1 cellular context compared by ENCODE assay signal in the genomic region with DNA sequence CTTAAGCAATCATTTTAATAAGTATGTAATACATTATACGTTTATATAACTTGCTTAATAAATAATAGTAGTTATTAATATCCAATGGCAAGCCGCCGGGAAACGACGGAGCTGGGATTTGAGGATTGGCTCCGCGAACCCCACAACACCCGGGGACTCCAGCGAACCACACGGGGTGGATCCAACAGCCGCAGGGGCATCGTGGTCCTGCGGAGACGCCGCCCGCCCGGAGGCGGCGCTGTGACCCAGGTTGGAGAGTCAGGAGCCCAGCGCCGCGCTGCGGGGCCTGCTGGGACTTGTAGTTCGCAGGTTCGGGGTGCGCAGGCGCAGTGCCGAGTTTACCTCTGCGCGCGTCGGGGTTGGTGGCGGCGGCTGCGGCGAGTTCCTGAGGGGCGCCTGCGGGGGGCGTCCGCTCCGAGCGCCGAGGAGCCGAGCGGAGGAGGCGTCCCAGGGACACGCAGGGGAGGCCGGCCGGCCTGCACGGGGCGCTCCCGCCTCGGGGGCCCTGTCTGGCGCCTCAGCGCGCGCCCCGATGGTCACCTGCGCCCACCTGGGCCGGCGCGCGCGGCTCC.
A peak's percentile ranks its signal among the peaks of the same experiment; 100 is the strongest.
TF ChIP-seq lines count a peak whose summit lies in the region.

Gene ZNF554, plus strand, starts transcription at position 329 of the 572 bp plus-strand sequence. Its CDS starts 204 bp downstream, at position 533.

TF ChIP-seq in HepG2, 621 proteins besides CTCF, POLR2A, EP300 and RAD21 (continued from another document and continues in another):
- TF ChIP-seq AFF4 (CRISPR knock-in tag; IDR thresholded peaks at IDR 0.05) (no peak), IRX3 (CRISPR knock-in tag; IDR thresholded peaks at IDR 0.05; ENCODE audit: borderline replicate concordance, low read depth) (no peak), AHDC1 (CRISPR knock-in tag; IDR thresholded peaks at IDR 0.05; ENCODE audit: borderline replicate concordance) (no peak), SRSF4 (IDR thresholded peaks at IDR 0.05; ENCODE audit: low read depth, low read length, poor library complexity, severe bottlenecking) (peak; percentile 64), HNRNPK (IDR thresholded peaks at IDR 0.05; ENCODE audit: low read depth, low read length, poor library complexity, severe bottlenecking) (peak; percentile 23), SP1 (IDR thresholded peaks at IDR 0.05) (no peak), SP1 (CRISPR knock-in tag; IDR thresholded peaks at IDR 0.05) (peak; percentile 57), ZNF619 (CRISPR knock-in tag; IDR thresholded peaks at IDR 0.05) (no peak), ZBTB8A (CRISPR knock-in tag; IDR thresholded peaks at IDR 0.05; ENCODE audit: borderline replicate concordance, low read depth) (no peak), GATAD2A (CRISPR knock-in tag; IDR thresholded peaks at IDR 0.05) (peak; percentile 79), NR2F1 (CRISPR knock-in tag; IDR thresholded peaks at IDR 0.05) (no peak), ZNF446 (CRISPR knock-in tag; IDR thresholded peaks at IDR 0.05) (no peak), ZNF740 (CRISPR knock-in tag; IDR thresholded peaks at IDR 0.05) (no peak), SCMH1 (CRISPR knock-in tag; IDR thresholded peaks at IDR 0.05; ENCODE audit: borderline replicate concordance) (no peak), CHD4 (IDR thresholded peaks at IDR 0.05; ENCODE audit: borderline replicate concordance, low read length) (no peak), ZBTB4 (CRISPR knock-in tag; IDR thresholded peaks at IDR 0.05; ENCODE audit: borderline replicate concordance) (peak; percentile 75; the same call in 1 of the 2 replicates), KLF12 (CRISPR knock-in tag; IDR thresholded peaks at IDR 0.05; ENCODE audit: borderline replicate concordance) (peak; percentile 30; the same call in 1 of the 2 replicates), ZNF414 (CRISPR knock-in tag; IDR thresholded peaks at IDR 0.05) (peak; percentile 44; the same call in 1 of the 2 replicates)
- TF ChIP-seq, protein P1, sequence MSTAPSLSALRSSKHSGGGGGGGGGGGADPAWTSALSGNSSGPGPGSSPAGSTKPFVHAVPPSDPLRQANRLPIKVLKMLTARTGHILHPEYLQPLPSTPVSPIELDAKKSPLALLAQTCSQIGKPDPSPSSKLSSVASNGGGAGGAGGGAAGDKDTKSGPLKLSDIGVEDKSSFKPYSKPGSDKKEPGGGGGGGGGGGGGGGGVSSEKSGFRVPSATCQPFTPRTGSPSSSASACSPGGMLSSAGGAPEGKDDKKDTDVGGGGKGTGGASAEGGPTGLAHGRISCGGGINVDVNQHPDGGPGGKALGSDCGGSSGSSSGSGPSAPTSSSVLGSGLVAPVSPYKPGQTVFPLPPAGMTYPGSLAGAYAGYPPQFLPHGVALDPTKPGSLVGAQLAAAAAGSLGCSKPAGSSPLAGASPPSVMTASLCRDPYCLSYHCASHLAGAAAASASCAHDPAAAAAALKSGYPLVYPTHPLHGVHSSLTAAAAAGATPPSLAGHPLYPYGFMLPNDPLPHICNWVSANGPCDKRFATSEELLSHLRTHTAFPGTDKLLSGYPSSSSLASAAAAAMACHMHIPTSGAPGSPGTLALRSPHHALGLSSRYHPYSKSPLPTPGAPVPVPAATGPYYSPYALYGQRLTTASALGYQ (CRISPR knock-in tag; IDR thresholded peaks at IDR 0.05): peak; percentile 79
- TF ChIP-seq, protein P2, sequence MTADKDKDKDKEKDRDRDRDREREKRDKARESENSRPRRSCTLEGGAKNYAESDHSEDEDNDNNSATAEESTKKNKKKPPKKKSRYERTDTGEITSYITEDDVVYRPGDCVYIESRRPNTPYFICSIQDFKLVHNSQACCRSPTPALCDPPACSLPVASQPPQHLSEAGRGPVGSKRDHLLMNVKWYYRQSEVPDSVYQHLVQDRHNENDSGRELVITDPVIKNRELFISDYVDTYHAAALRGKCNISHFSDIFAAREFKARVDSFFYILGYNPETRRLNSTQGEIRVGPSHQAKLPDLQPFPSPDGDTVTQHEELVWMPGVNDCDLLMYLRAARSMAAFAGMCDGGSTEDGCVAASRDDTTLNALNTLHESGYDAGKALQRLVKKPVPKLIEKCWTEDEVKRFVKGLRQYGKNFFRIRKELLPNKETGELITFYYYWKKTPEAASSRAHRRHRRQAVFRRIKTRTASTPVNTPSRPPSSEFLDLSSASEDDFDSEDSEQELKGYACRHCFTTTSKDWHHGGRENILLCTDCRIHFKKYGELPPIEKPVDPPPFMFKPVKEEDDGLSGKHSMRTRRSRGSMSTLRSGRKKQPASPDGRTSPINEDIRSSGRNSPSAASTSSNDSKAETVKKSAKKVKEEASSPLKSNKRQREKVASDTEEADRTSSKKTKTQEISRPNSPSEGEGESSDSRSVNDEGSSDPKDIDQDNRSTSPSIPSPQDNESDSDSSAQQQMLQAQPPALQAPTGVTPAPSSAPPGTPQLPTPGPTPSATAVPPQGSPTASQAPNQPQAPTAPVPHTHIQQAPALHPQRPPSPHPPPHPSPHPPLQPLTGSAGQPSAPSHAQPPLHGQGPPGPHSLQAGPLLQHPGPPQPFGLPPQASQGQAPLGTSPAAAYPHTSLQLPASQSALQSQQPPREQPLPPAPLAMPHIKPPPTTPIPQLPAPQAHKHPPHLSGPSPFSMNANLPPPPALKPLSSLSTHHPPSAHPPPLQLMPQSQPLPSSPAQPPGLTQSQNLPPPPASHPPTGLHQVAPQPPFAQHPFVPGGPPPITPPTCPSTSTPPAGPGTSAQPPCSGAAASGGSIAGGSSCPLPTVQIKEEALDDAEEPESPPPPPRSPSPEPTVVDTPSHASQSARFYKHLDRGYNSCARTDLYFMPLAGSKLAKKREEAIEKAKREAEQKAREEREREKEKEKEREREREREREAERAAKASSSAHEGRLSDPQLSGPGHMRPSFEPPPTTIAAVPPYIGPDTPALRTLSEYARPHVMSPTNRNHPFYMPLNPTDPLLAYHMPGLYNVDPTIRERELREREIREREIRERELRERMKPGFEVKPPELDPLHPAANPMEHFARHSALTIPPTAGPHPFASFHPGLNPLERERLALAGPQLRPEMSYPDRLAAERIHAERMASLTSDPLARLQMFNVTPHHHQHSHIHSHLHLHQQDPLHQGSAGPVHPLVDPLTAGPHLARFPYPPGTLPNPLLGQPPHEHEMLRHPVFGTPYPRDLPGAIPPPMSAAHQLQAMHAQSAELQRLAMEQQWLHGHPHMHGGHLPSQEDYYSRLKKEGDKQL (CRISPR knock-in tag; IDR thresholded peaks at IDR 0.05; ENCODE audit: low read depth): no peak
